In genomic region chr6:82013561-82014275, GRCh38 we compare ENCODE assay signal across 14 cellular contexts.
A peak's percentile ranks its signal among the peaks of the same experiment; 100 is the strongest.
DNase-seq lines count a peak whose midpoint lies in the region; TF ChIP-seq lines count a peak whose summit lies in the region.
"Had no signal": no experiment of that assay in that cellular context is flagged by ENCODE, and none has a peak within 500 bp of the region (broad histone marks: within the 10 kb centered on the region; RNA-seq: fewer than 3 reads in every experiment).

No MANE protein-coding gene starts in this region.

- no peaks in the 10 kb centered on the region for H3K27me3 Mint-ChIP-seq in MCF 10A (ENCODE audit: insufficient read depth, unreplicated experiment)

- peaks cover 6% of the 10 kb centered on the region for H3K9me3 Mint-ChIP-seq in MCF 10A (ENCODE audit: unreplicated experiment)

- H3K4me1 Mint-ChIP-seq in MCF 10A (ENCODE audit: insufficient read depth, unreplicated experiment), result peaks cover 51% of the 10 kb centered on the region
- H3K4me1 Mint-ChIP-seq: activated naive CD4-positive, alpha-beta T cell treated with anti-CD3 and anti-CD28 coated beads, Interleukin-2, amount 50 U/mL, for 24 hours; naive thymus-derived CD4-positive, alpha-beta T cell had no signal

- H3K36me3 Mint-ChIP-seq in MCF 10A (ENCODE audit: insufficient read depth, unreplicated experiment), result no peaks in the 10 kb centered on the region
- H3K36me3 Mint-ChIP-seq: activated naive CD4-positive, alpha-beta T cell treated with anti-CD3 and anti-CD28 coated beads, Interleukin-2, amount 50 U/mL, for 24 hours; naive thymus-derived CD4-positive, alpha-beta T cell had no signal

- peaks cover 20% of the 10 kb centered on the region for H3K9me3 ChIP-seq in left ventricle myocardium inferior (replicated peaks)
- peaks cover 3% of the 10 kb centered on the region for H3K9me3 ChIP-seq in WERI-Rb-1 (ENCODE audit: severe bottlenecking)

- CTCF ChIA-PET in MCF 10A (lab: Yijun Ruan, JAX), result interaction anchor here (0.6 kb wide), 1 partner anchor 15 kb away, joined by 3 read pairs; no protein-coding TSS in a partner anchor

- intact Hi-C loops in MCF 10A (cut with micrococcal nuclease), result no loop called here
- intact Hi-C loops in left ventricle myocardium inferior (cut with micrococcal nuclease), result no loop called here

- BruUV-seq in MCF 10A (replicated peaks; lab: Mats Ljungman, UMichigan), result no TSS peak

- H3K4me3 ChIP-seq in left ventricle myocardium inferior (no peak overlapping the region), WERI-Rb-1 (ENCODE audit: low read depth, low read length) (no peak overlapping the region)

- no peak overlapping the region for H3K4me3 Mint-ChIP-seq in MCF 10A (ENCODE audit: unreplicated experiment)
- H3K4me3 Mint-ChIP-seq: activated naive CD4-positive, alpha-beta T cell treated with anti-CD3 and anti-CD28 coated beads, Interleukin-2, amount 50 U/mL, for 24 hours; naive thymus-derived CD4-positive, alpha-beta T cell had no signal

- TF ChIP-seq CTCF in MCF 10A (IDR thresholded peaks at IDR 0.05; ENCODE audit: unreplicated experiment) (no peak), left ventricle myocardium inferior (IDR thresholded peaks at IDR 0.05; ENCODE audit: borderline replicate concordance) (no peak), WERI-Rb-1 (IDR thresholded peaks at IDR 0.05; ENCODE audit: low read depth, low read length) (no peak)

- H3K27me3 ChIP-seq in left ventricle myocardium inferior (ENCODE audit: low read depth) (no peaks in the 10 kb centered on the region), WERI-Rb-1 (ENCODE audit: insufficient read depth, low read depth, severe bottlenecking) (no peaks in the 10 kb centered on the region)

- peak; percentile 83 for DNase-seq in LHCN-M2 (ENCODE audit: low read depth)
- DNase-seq in MCF 10A (ENCODE audit: unreplicated experiment), result peak; percentile 70
- DNase-seq in left ventricle myocardium inferior, result no peak
- DNase-seq in stromal cell of bone marrow (ENCODE audit: low read depth), result peak; percentile 78
- no peak for DNase-seq in stimulated activated CD4-positive, alpha-beta T cell treated with anti-CD3 and anti-CD28 coated beads, Interleukin-4, amount 100 ng/mL, for 4 hours
- DNase-seq in stimulated activated CD4-positive, alpha-beta T cell treated with anti-CD3 and anti-CD28 coated beads, Interleukin-12 subunit alpha, Interleukin-12 subunit beta, amount 100 ng/mL, for 4 hours, result no peak
- no peak for DNase-seq in WERI-Rb-1
- no peak for DNase-seq in NCI-H2196 (lab: John Stamatoyannopoulos, UW; ENCODE audit: unreplicated experiment)
- DNase-seq: activated CD4-positive, alpha-beta T cell treated with anti-CD3 and anti-CD28 coated beads for 4 hours; head of caudate nucleus; naive thymus-derived CD4-positive, alpha-beta T cell; NCI-H1417; stimulated activated CD4-positive, alpha-beta T cell treated with anti-CD3 and anti-CD28 coated beads, Interleukin-4, amount 100 ng/mL, for 24 hours had no signal

- H3K4me1 ChIP-seq in left ventricle myocardium inferior, result peaks cover 49% of the 10 kb centered on the region

- H3K36me3 ChIP-seq in left ventricle myocardium inferior (no peaks in the 10 kb centered on the region), WERI-Rb-1 (no peaks in the 10 kb centered on the region)

- peak overlapping the region; percentile 84 for H3K27ac ChIP-seq in left ventricle myocardium inferior (replicated peaks)
- H3K27ac ChIP-seq in WERI-Rb-1, result no peak overlapping the region

- H3K27ac Mint-ChIP-seq in MCF 10A (ENCODE audit: low read depth, unreplicated experiment), result peak overlapping the region; percentile 92
- H3K27ac Mint-ChIP-seq: activated naive CD4-positive, alpha-beta T cell treated with anti-CD3 and anti-CD28 coated beads, Interleukin-2, amount 50 U/mL, for 24 hours; naive thymus-derived CD4-positive, alpha-beta T cell had no signal

- POLR2A ChIA-PET in MCF 10A (lab: Yijun Ruan, JAX), result no interaction called here

Comparison
In these comparisons a context has a peak if more than half of its experiments do, and no peak if none do; other contexts are left out.
1. DNase-seq: peak in LHCN-M2 (single experiment), MCF 10A (single experiment) and stromal cell of bone marrow (single experiment); none in left ventricle myocardium inferior (single experiment), stimulated activated CD4-positive, alpha-beta T cell treated with anti-CD3 and anti-CD28 coated beads, Interleukin-4, amount 100 ng/mL, for 4 hours (0 of 2), stimulated activated CD4-positive, alpha-beta T cell treated with anti-CD3 and anti-CD28 coated beads, Interleukin-12 subunit alpha, Interleukin-12 subunit beta, amount 100 ng/mL, for 4 hours (single experiment), WERI-Rb-1 (single experiment) and NCI-H2196 (single experiment).